Comparison of ENCODE assay signal across 15 cellular contexts in the genomic region with DNA sequence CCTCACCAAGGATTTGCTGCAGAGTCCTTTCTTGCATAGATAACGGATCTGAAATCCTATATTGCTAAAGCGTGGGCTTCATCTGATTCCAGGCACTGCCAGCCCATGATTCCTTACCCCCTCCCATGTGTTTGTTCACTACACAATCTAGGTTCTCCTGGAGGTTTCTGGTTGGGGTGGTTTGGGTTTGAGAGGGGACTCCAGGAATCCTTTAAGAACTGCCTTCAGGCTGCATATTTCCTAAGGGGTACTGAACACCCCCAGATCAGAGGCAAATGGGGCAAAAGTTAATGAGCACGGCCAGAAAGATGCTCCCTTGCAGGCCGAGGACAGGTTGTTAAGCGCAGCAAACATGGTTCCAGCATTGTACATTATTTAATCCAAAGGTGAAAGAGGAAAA. TPM values are rescaled to one million over a fixed set of nuclear protein-coding genes. Genes with fewer than 3 reads are reported as not detected.
A peak's percentile ranks its signal among the peaks of the same experiment; 100 is the strongest.
DNase-seq lines count a peak whose midpoint lies in the region; TF ChIP-seq lines count a peak whose summit lies in the region.
"Had no signal": no experiment of that assay in that cellular context is flagged by ENCODE, and none has a peak within 500 bp of the region (broad histone marks: within the 10 kb centered on the region; RNA-seq: fewer than 3 reads in every experiment).

No MANE protein-coding gene starts in this region.

- peaks cover 0 to 22% (median 7%) of the 10 kb centered on the region in 4 donors for H3K36me3 ChIP-seq in esophagus muscularis mucosa
- H3K36me3 ChIP-seq in neuron (ENCODE audit: insufficient read depth, low read length): peaks cover 82% of the 10 kb centered on the region
- no peaks in the 10 kb centered on the region for H3K36me3 ChIP-seq in CD8-positive, alpha-beta memory T cell (ENCODE audit: insufficient read depth, low read length)

- TF ChIP-seq POLR2A in esophagus muscularis mucosa (IDR thresholded peaks at IDR 0.05; ENCODE audit: low read depth): no peak

- no peak for TF ChIP-seq CTCF in esophagus muscularis mucosa (IDR thresholded peaks at IDR 0.05)

- H3K36me3 Mint-ChIP-seq in CD8-positive, alpha-beta memory T cell: peaks cover 0 to 9% (median 1%) of the 10 kb centered on the region in 3 donors

- H3K27me3 ChIP-seq in esophagus muscularis mucosa (peaks cover 0 to 43% (median 0%) of the 10 kb centered on the region in 4 donors), neuron (ENCODE audit: insufficient read depth, low read length) (no peaks in the 10 kb centered on the region)
- H3K27me3 ChIP-seq in CD8-positive, alpha-beta memory T cell (ENCODE audit: insufficient read depth, low read length, poor library complexity, severe bottlenecking): peaks cover 55% of the 10 kb centered on the region
- H3K27me3 ChIP-seq: SJCRH30 had no signal

- CTCF ChIA-PET in CD8-positive, alpha-beta memory T cell (lab: Charles Lee): interaction anchor here (2.3 kb wide), 1 partner anchor 14 kb away, joined by 6 read pairs; no protein-coding TSS in a partner anchor
- CTCF ChIA-PET in HEK293T (lab: Yijun Ruan, JAX): no interaction called here

- peak overlapping the region in 3 of 4 donors; percentile 34 to 60 (median 47) for H3K27ac ChIP-seq in esophagus muscularis mucosa (replicated peaks in 1 of 4)
- no peak overlapping the region for H3K27ac ChIP-seq in CD8-positive, alpha-beta memory T cell (ENCODE audit: low read depth, low read length)
- H3K27ac ChIP-seq: HL-60, RWPE1, SJCRH30 had no signal

- H3K4me1 ChIP-seq in esophagus muscularis mucosa (peaks cover 0 to 53% (median 41%) of the 10 kb centered on the region in 4 donors), neuron (ENCODE audit: insufficient read depth, low read length) (peaks cover 60% of the 10 kb centered on the region)
- peaks cover 6% of the 10 kb centered on the region for H3K4me1 ChIP-seq in CD8-positive, alpha-beta memory T cell (ENCODE audit: insufficient read depth, low read length)
- H3K4me1 ChIP-seq: SJCRH30 had no signal

- 77% methylated on average over 5 of the region's 5 CpGs for WGBS in esophagus muscularis mucosa

- peaks cover 77 to 96% of the 10 kb centered on the region in 2 donors for H3K27me3 Mint-ChIP-seq in CD8-positive, alpha-beta memory T cell

- POLR2A ChIA-PET in CD8-positive, alpha-beta memory T cell (lab: Charles Lee): no interaction called here
- POLR2A ChIA-PET in HEK293T (lab: Yijun Ruan, JAX): no interaction called here

- DNase-seq in astrocyte of the hippocampus (ENCODE audit: low read depth, low spot score): peak; percentile 23
- peak; percentile 77 for DNase-seq in esophagus muscularis mucosa (ENCODE audit: extremely low spot score)
- no peak for DNase-seq in CD8-positive, alpha-beta memory T cell
- no peak for DNase-seq in amniotic stem cell (lab: John Stamatoyannopoulos, UW)
- no peak for DNase-seq in HEK293T (ENCODE audit: extremely low spot score)
- DNase-seq in hepatic stellate cell (ENCODE audit: low spot score): no peak
- DNase-seq: C1 segment of cervical spinal cord, NCI-H1092, NCI-H1694, NCI-H69, SJCRH30 had no signal

- H3K9me3 ChIP-seq in esophagus muscularis mucosa: no peaks in the 10 kb centered on the region
- H3K9me3 ChIP-seq in neuron (ENCODE audit: low read length): peaks cover 10% of the 10 kb centered on the region
- no peaks in the 10 kb centered on the region for H3K9me3 ChIP-seq in CD8-positive, alpha-beta memory T cell (ENCODE audit: low read length)
- H3K9me3 ChIP-seq: SJCRH30 had no signal

- no peak overlapping the region for H3K27ac Mint-ChIP-seq in CD8-positive, alpha-beta memory T cell

- no peak overlapping the region for H2AFZ ChIP-seq in neuron (ENCODE audit: low read depth, low read length)

- TF ChIP-seq EP300 in esophagus muscularis mucosa (IDR thresholded peaks at IDR 0.05): no peak

- intact Hi-C loops in esophagus muscularis mucosa (cut with DNase I): no loop called here

- H3K4me1 Mint-ChIP-seq in CD8-positive, alpha-beta memory T cell: peaks cover 11 to 22% (median 15%) of the 10 kb centered on the region in 3 donors

- H3K4me3 ChIP-seq in esophagus muscularis mucosa (no peak overlapping the region), neuron (ENCODE audit: low read length) (peak overlapping the region; percentile 99)
- H3K4me3 ChIP-seq in CD8-positive, alpha-beta memory T cell (ENCODE audit: low read length): no peak overlapping the region
- H3K4me3 ChIP-seq: K562, SJCRH30 had no signal

- peak overlapping the region in 1 of 7 donors; percentile 24 for H3K4me3 Mint-ChIP-seq in CD8-positive, alpha-beta memory T cell

- H3K9me3 Mint-ChIP-seq in CD8-positive, alpha-beta memory T cell: peaks cover 9 to 22% (median 11%) of the 10 kb centered on the region in 5 donors

TF ChIP-seq in HEK293T, 16 proteins besides CTCF, POLR2A, EP300 and RAD21:
- no peak for TF ChIP-seq CTBP1 (IDR thresholded peaks at IDR 0.05; ENCODE audit: borderline replicate concordance)
- TF ChIP-seq TARDBP (IDR thresholded peaks at IDR 0.05): no peak
- TF ChIP-seq ZNF384 (IDR thresholded peaks at IDR 0.05): no peak
- no peak for TF ChIP-seq L3MBTL2 (conservative IDR thresholded peaks at IDR 0.05)
- no peak for TF ChIP-seq FOXM1 (IDR thresholded peaks at IDR 0.05; ENCODE audit: borderline replicate concordance)
- TF ChIP-seq BHLHE40 (IDR thresholded peaks at IDR 0.05; ENCODE audit: borderline replicate concordance): no peak
- TF ChIP-seq ELF4 (IDR thresholded peaks at IDR 0.05): no peak
- no peak for TF ChIP-seq FOXK2 (IDR thresholded peaks at IDR 0.05)
- TF ChIP-seq ARNT (IDR thresholded peaks at IDR 0.05): no peak
- no peak for TF ChIP-seq HDGF (IDR thresholded peaks at IDR 0.05; ENCODE audit: borderline replicate concordance)
- TF ChIP-seq FOXA1 (IDR thresholded peaks at IDR 0.05): no peak
- TF ChIP-seq SUZ12 (IDR thresholded peaks at IDR 0.05): no peak
- TF ChIP-seq, protein P1, sequence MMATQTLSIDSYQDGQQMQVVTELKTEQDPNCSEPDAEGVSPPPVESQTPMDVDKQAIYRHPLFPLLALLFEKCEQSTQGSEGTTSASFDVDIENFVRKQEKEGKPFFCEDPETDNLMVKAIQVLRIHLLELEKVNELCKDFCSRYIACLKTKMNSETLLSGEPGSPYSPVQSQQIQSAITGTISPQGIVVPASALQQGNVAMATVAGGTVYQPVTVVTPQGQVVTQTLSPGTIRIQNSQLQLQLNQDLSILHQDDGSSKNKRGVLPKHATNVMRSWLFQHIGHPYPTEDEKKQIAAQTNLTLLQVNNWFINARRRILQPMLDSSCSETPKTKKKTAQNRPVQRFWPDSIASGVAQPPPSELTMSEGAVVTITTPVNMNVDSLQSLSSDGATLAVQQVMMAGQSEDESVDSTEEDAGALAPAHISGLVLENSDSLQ (IDR thresholded peaks at IDR 0.05): no peak
- TF ChIP-seq LEF1 (IDR thresholded peaks at IDR 0.05; ENCODE audit: borderline replicate concordance): no peak
- TF ChIP-seq SP1 (IDR thresholded peaks at IDR 0.05): no peak
- no peak for TF ChIP-seq NFRKB (IDR thresholded peaks at IDR 0.05)

RNA-seq across cellular contexts. Expression of a gene that starts 9.8 kb away (rescaled TPM):
- 10 to 100 TPM; 17.4 to 43.8 (median 40.6) TPM for total RNA-seq in esophagus muscularis mucosa
- total RNA-seq in CD8-positive, alpha-beta memory T cell: not detected
- not detected for polyA plus RNA-seq in CD8-positive, alpha-beta memory T cell
- polyA plus RNA-seq: K562 had no signal

RNA-seq across cellular contexts. Expression of a gene that starts 11.8 kb away (rescaled TPM):
- total RNA-seq in esophagus muscularis mucosa: 10 to 100 TPM in 1 of 4 donors, 1 to 10 TPM in 3; 8.6 to 22.8 (median 9.5) TPM
- total RNA-seq in CD8-positive, alpha-beta memory T cell: not detected
- not detected for polyA plus RNA-seq in CD8-positive, alpha-beta memory T cell
- total RNA-seq: K562 had no signal
- polyA plus RNA-seq: K562 had no signal

Comparison
In these comparisons a context has a peak if more than half of its experiments do, and no peak if none do; other contexts are left out.
1. DNase-seq: peak in astrocyte of the hippocampus (single experiment) and esophagus muscularis mucosa (single experiment); none in CD8-positive, alpha-beta memory T cell (0 of 5), amniotic stem cell (single experiment), HEK293T (single experiment) and hepatic stellate cell (single experiment).
2. RNA of a gene that starts 9.8 kb away (total RNA-seq): 17.4 to 43.8 TPM in esophagus muscularis mucosa; not detected in CD8-positive, alpha-beta memory T cell; every median in the first group is over 10 times any median in the second.
3. RNA of a gene that starts 11.8 kb away (total RNA-seq): 8.6 to 22.8 TPM in esophagus muscularis mucosa; not detected in CD8-positive, alpha-beta memory T cell; every median in the first group is over 4 times any median in the second.